Comparison of ENCODE assay signal across 8 cellular contexts in the genomic region with DNA sequence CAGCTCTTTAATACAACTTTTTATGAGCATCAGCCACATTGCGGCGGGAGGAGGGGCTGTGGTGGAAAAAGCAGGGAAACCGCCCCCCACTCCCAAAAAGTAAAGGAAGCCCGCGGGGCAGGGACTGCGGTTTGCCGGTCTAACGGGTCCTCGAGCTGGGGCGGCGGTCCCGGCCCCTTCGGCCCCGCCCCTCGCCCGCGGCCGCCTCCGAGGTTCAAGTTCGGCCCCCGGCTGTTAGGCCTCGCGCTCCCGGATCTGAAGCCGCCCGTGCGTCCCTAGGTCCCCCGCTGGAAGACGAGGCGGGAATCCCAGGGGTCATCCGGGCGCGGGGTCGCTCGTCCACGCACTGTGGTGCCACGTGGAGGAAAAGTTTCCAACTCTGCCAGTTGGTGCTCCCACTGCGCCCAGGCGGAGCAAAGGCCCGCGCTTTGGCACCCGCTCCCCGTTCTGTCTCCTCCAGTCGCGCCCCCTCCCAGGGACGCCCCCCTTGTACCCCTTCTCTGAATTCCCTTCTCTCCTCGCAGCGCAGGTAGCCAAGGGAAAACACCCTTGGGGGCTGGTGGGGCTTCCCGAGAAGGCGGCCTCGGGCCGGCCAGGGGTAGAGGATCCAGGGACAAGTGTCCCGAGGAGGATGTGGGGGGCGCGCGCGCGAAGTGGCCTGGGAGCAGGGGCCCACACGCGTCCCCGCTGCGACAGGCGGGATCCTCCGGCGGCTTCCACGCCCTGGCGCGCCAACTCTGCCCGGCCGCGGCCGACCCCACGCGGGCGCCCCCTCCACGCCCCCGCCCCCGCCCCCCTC. TPM values are rescaled to one million over a fixed set of nuclear protein-coding genes. Genes with fewer than 3 reads are reported as not detected.
DNase-seq lines count a peak whose midpoint lies in the region; ATAC-seq and TF ChIP-seq lines count a peak whose summit lies in the region.

No MANE protein-coding gene starts in this region.

- in situ Hi-C loops in transverse colon (cut with MboI; ENCODE audit: low pct_ligation_motif_present in 1 of 4, low pct_unique_long_range_greater_than_20kb in 1 of 4, low sequenced_read_pairs in 3 of 4): no loop called here

- TF ChIP-seq EP300 in transverse colon (IDR thresholded peaks at IDR 0.05; ENCODE audit: low read depth): no peak

- H3K27ac ChIP-seq in cingulate gyrus (ENCODE audit: low read depth, low read length) (peak overlapping the region; percentile 88), mesodermal cell (ENCODE audit: low read depth, low read length, severe bottlenecking) (no peak overlapping the region), transverse colon (peak overlapping the region; percentile 81 to 94 (median 84))

- WGBS in mesodermal cell (ENCODE audit: insufficient coverage in 2 of 2), 2 experiments: 1% methylated on average over 32 to 49 of the region's 78 CpGs
- WGBS in transverse colon (ENCODE audit: low coverage in 1 of 2), 2 donors: 1% methylated on average over 53 of the region's 78 CpGs; no CpG with 5 or more reads in 1 of the 2 donors

- no peaks in the 10 kb centered on the region for H3K4me1 ChIP-seq in mesodermal cell (ENCODE audit: control insufficient read depth, insufficient read depth, low read length, poor library complexity, severe bottlenecking)
- H3K4me1 ChIP-seq in transverse colon: peaks cover 0 to 37% (median 17%) of the 10 kb centered on the region in 4 donors

- DNase-seq in GM10248 (ENCODE audit: extremely low spot score): peak; percentile 22
- DNase-seq in NB4 (ENCODE audit: low read depth): peak; percentile 93
- DNase-seq in transverse colon: no peak
- DNase-seq in NCI-H187 (lab: John Stamatoyannopoulos, UW): no peak
- no peak for DNase-seq in NCI-H1436 (lab: John Stamatoyannopoulos, UW)

- intact Hi-C loops in transverse colon (cut with DNase I; ENCODE audit: low total_unique reads): no loop called here

- CTCF ChIA-PET in GM10248 (lab: Yijun Ruan, JAX): no interaction called here

- TF ChIP-seq CTCF in GM10248 (IDR thresholded peaks at IDR 0.05; ENCODE audit: control extremely low read depth, extremely low read depth, low read depth, missing control alignments): no peak
- no peak for TF ChIP-seq CTCF in NB4 (IDR thresholded peaks at IDR 0.05; ENCODE audit: low read depth, low read length)
- no peak for TF ChIP-seq CTCF in transverse colon (IDR thresholded peaks at IDR 0.05)

- POLR2A ChIA-PET in GM10248 (lab: Yijun Ruan, JAX): no interaction called here

- no peaks in the 10 kb centered on the region for H3K36me3 ChIP-seq in mesodermal cell (ENCODE audit: control insufficient read depth, insufficient read depth, low read length)
- no peaks in the 10 kb centered on the region for H3K36me3 ChIP-seq in transverse colon

- peak; percentile 48 for TF ChIP-seq POLR2A in NB4 (IDR thresholded peaks at IDR 0.05; ENCODE audit: extremely low read depth, insufficient read length)
- no peak for TF ChIP-seq POLR2A in transverse colon (IDR thresholded peaks at IDR 0.05)

- H3K4me3 ChIP-seq in NB4 (ENCODE audit: low read depth, low read length) (peak overlapping the region; percentile 71), mesodermal cell (ENCODE audit: extremely low read depth, insufficient read depth, low read length, poor library complexity, severe bottlenecking) (peak overlapping the region; percentile 63), transverse colon (peak overlapping the region; percentile 45 to 84 (median 58))

- H3K9me3 ChIP-seq in mesodermal cell (ENCODE audit: control insufficient read depth, low read length) (no peaks in the 10 kb centered on the region), transverse colon (no peaks in the 10 kb centered on the region)

- peak; percentile 24 for ATAC-seq in GM21825 (IDR thresholded peaks at IDR 0.05; ENCODE audit: unreplicated experiment)

- H3K27me3 ChIP-seq in transverse colon: peaks cover 48% of the 10 kb centered on the region

RNA-seq across cellular contexts. Expression of a gene that starts 0.8 kb away (rescaled TPM):
- 31.1 TPM for polyA plus RNA-seq in mesodermal cell (2013, experiment 1 of 2)
- 26.1 TPM for polyA plus RNA-seq in mesodermal cell (2013, experiment 2 of 2)
- 100 to 1,000 TPM in 1 of 4 donors, 10 to 100 TPM in 3; 29.8 to 114 (median 59.4) TPM for total RNA-seq in transverse colon

Comparison
In these comparisons a context has a peak if more than half of its experiments do, and no peak if none do; other contexts are left out.
1. DNase-seq: peak in GM10248 (single experiment) and NB4 (single experiment); none in transverse colon (single experiment), NCI-H187 (0 of 2) and NCI-H1436 (single experiment).
2. Peak in every context shown above with its lines, with median percentiles within 50 percentile points of each other: H3K4me3 ChIP-seq.